ENCODE assay signal across 8 cellular contexts in genomic region chr1:1858382-1859086, GRCh38. TPM values are rescaled to one million over a fixed set of nuclear protein-coding genes. Genes with fewer than 3 reads are reported as not detected.
DNase-seq lines count a peak whose midpoint lies in the region; ATAC-seq and TF ChIP-seq lines count a peak whose summit lies in the region.

No MANE protein-coding gene starts in this region.

- H3K4me1 Mint-ChIP-seq in glutamatergic neuron (ENCODE audit: low read depth, unreplicated experiment): peaks cover 55% of the 10 kb centered on the region

- no peaks in the 10 kb centered on the region for H3K36me3 ChIP-seq in adrenal gland (replicated peaks in 1 of 2)

- no peaks in the 10 kb centered on the region for H3K9me3 ChIP-seq in adrenal gland (replicated peaks in 1 of 3)

- peaks cover 21 to 74% of the 10 kb centered on the region in 2 donors for H3K4me1 ChIP-seq in adrenal gland (replicated peaks in 1 of 2)

- H3K27me3 Mint-ChIP-seq in glutamatergic neuron (ENCODE audit: unreplicated experiment): peaks cover 4% of the 10 kb centered on the region

- H3K4me3 ChIP-seq in adrenal gland: no peak overlapping the region

- H3K27ac Mint-ChIP-seq in glutamatergic neuron (ENCODE audit: unreplicated experiment): peak overlapping the region; percentile 97

- intact Hi-C loops in adrenal gland (cut with DNase I): loop anchor here in 1 of 2 donors (5.0 kb wide), 1 partner anchor 34 kb away; the partner anchor contains the start of gene GNB1
- intact Hi-C loops in posterior cingulate gyrus (cut with DNase I): loop anchor here (5.0 kb wide), 1 partner anchor 34 kb away; the partner anchor contains the start of gene GNB1

- H3K27ac ChIP-seq in adrenal gland: peak overlapping the region in 3 of 5 donors; percentile 45 to 78 (median 71)

- H3K9me3 Mint-ChIP-seq in glutamatergic neuron (ENCODE audit: unreplicated experiment): peaks cover 12% of the 10 kb centered on the region

- TF ChIP-seq CTCF in adrenal gland (IDR thresholded peaks at IDR 0.05): peak in 4 of 6 experiments; percentile 17 to 34 (median 23)
- no peak for TF ChIP-seq CTCF in glutamatergic neuron (IDR thresholded peaks at IDR 0.05; ENCODE audit: partially characterized antibody, unreplicated experiment)

- no peak for TF ChIP-seq POLR2A in adrenal gland (IDR thresholded peaks at IDR 0.05)

- H3K27me3 ChIP-seq in adrenal gland: no peaks in the 10 kb centered on the region

- ATAC-seq in GM21529 (IDR thresholded peaks at IDR 0.05; ENCODE audit: unreplicated experiment): no peak
- ATAC-seq in GM18907 (IDR thresholded peaks at IDR 0.05; ENCODE audit: unreplicated experiment): no peak

- no peaks in the 10 kb centered on the region for H3K36me3 Mint-ChIP-seq in glutamatergic neuron (ENCODE audit: unreplicated experiment)

- H3K4me3 Mint-ChIP-seq in glutamatergic neuron (ENCODE audit: unreplicated experiment): peak overlapping the region; percentile 74

- DNase-seq in NCI-H2227 (lab: John Stamatoyannopoulos, UW; ENCODE audit: unreplicated experiment) (peak; percentile 56), NCI-H2227 treated with DMSO at 0.1 percent for 48 hours (lab: John Stamatoyannopoulos, UW) (no peak), NCI-H446 (lab: John Stamatoyannopoulos, UW) (peak; percentile 9 to 57), adrenal gland (peak; percentile 53 to 94 (median 76)), glutamatergic neuron (peak; percentile 68), posterior cingulate gyrus (peak in 7 of 10 donors; percentile 27 to 83 (median 38))

- 34 to 49% (median 41%) methylated on average over 9 of the region's 9 CpGs for WGBS in adrenal gland, 4 donors

RNA-seq across cellular contexts. Expression of gene GNB1, which starts 32.4 kb away (rescaled TPM):
- 100 to 1,000 TPM; 108 to 331 (median 232) TPM for total RNA-seq in adrenal gland
- 100 to 1,000 TPM in 1 of 3 donors, 10 to 100 TPM in 2; 81.7 to 482 (median 84.8) TPM for polyA plus RNA-seq in adrenal gland
- 734 TPM for total RNA-seq in glutamatergic neuron (ENCODE audit: unreplicated experiment)

RNA-seq across cellular contexts. Expression of gene CALML6, which starts 56.5 kb away (rescaled TPM):
- total RNA-seq in adrenal gland (under 1 TPM in 3 of 8 donors, not detected in 5; 0.35 to 0.61 (median 0.36) TPM), glutamatergic neuron (ENCODE audit: unreplicated experiment) (5.2 TPM)
- 1 to 10 TPM in 2 of 3 donors, not detected in 1; 3.2 to 4.7 TPM for polyA plus RNA-seq in adrenal gland
